ENCODE assay signal across 19 cellular contexts in the genomic region with DNA sequence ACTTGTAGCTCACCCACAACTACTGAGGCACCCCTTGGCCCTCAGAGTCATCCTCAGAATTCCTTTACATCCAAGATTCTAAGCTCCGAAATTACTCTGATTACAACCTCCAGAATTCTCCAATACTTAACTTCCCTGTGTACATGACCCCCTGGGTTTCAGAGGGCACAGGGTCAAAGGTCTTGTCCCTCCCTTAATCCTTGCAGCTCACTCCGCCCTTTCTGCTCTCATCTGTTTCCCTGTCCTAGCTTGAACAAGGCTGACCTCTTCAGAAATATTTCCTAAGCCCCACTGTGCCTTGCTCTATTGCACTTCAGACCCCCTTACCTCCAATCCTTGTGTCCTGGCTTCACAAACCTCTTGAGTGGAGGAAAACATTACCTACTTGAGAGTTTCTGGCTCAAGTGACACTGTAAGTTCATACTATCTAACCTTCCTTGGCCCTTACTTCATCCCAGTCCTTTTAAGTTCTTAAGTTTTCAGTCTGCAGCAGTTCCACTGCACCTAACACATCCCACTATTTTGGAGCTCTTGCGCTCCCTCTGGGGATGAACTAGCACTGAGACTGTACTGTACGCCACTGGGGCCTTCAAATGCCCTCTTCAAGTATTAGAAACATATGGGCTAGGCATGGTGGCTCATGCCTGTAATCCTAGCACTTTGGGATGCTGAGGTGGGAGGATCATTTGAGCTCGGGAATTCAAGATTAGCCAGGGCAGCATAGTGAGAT. TPM values are rescaled to one million over a fixed set of nuclear protein-coding genes. Genes with fewer than 3 reads are reported as not detected.
A peak's percentile ranks its signal among the peaks of the same experiment; 100 is the strongest.
DNase-seq lines count a peak whose midpoint lies in the region; ATAC-seq and TF ChIP-seq lines count a peak whose summit lies in the region.
"Had no signal": no experiment of that assay in that cellular context is flagged by ENCODE, and none has a peak within 500 bp of the region (broad histone marks: within the 10 kb centered on the region; RNA-seq: fewer than 3 reads in every experiment).

No MANE protein-coding gene starts in this region.

- peaks cover 24% of the 10 kb centered on the region for H3K4me1 Mint-ChIP-seq in activated T-cell treated with anti-CD3 and anti-CD28 coated beads, Interleukin-2, amount 50 U/mL, for 72 hours (ENCODE audit: low read depth)
- peaks cover 48% of the 10 kb centered on the region for H3K4me1 Mint-ChIP-seq in activated naive CD8-positive, alpha-beta T cell treated with anti-CD3 and anti-CD28 coated beads, Interleukin-2, amount 50 U/mL, for 24 hours

- H3K9me3 ChIP-seq in right lobe of liver (no peaks in the 10 kb centered on the region), upper lobe of left lung (no peaks in the 10 kb centered on the region)
- H3K9me3 ChIP-seq: body of pancreas, gastroesophageal sphincter had no signal

- peaks cover 0 to 4% of the 10 kb centered on the region in 2 donors for H3K36me3 Mint-ChIP-seq in activated T-cell treated with anti-CD3 and anti-CD28 coated beads, Interleukin-2, amount 50 U/mL, for 72 hours (ENCODE audit: insufficient read depth in 2 of 2)
- H3K36me3 Mint-ChIP-seq in activated naive CD8-positive, alpha-beta T cell treated with anti-CD3 and anti-CD28 coated beads, Interleukin-2, amount 50 U/mL, for 24 hours (ENCODE audit: low read depth), result peaks cover 18% of the 10 kb centered on the region

- ATAC-seq in activated T-cell treated with anti-CD3 and anti-CD28 coated beads, Interleukin-2, amount 50 U/mL, for 72 hours (replicated peaks in 1 of 2), result no peak
- no peak for ATAC-seq in activated naive CD8-positive, alpha-beta T cell treated with anti-CD3 and anti-CD28 coated beads, Interleukin-2, amount 50 U/mL, for 24 hours
- ATAC-seq in right lobe of liver (peak; percentile 77 to 84 (median 79)), upper lobe of left lung (ENCODE audit: low FRiP score in 2 of 2) (peak; percentile 16 to 60)
- ATAC-seq: body of pancreas, gastroesophageal sphincter, GM23338 had no signal

- no peak for TF ChIP-seq POLR2A in right lobe of liver (IDR thresholded peaks at IDR 0.05)
- peak in 1 of 4 donors; percentile 7 for TF ChIP-seq POLR2A in upper lobe of left lung (IDR thresholded peaks at IDR 0.05)

- no peaks in the 10 kb centered on the region for H3K9me3 Mint-ChIP-seq in activated T-cell treated with anti-CD3 and anti-CD28 coated beads, Interleukin-2, amount 50 U/mL, for 72 hours
- no peaks in the 10 kb centered on the region for H3K9me3 Mint-ChIP-seq in activated naive CD8-positive, alpha-beta T cell treated with anti-CD3 and anti-CD28 coated beads, Interleukin-2, amount 50 U/mL, for 24 hours
- H3K9me3 Mint-ChIP-seq: GM23338 had no signal

- no peaks in the 10 kb centered on the region for H3K27me3 Mint-ChIP-seq in activated T-cell treated with anti-CD3 and anti-CD28 coated beads, Interleukin-2, amount 50 U/mL, for 72 hours (ENCODE audit: low read depth)
- H3K27me3 Mint-ChIP-seq in activated naive CD8-positive, alpha-beta T cell treated with anti-CD3 and anti-CD28 coated beads, Interleukin-2, amount 50 U/mL, for 24 hours, result no peaks in the 10 kb centered on the region

- TF ChIP-seq EP300 in upper lobe of left lung (IDR thresholded peaks at IDR 0.05), result no peak

- 70% methylated on average over 4 of the region's 5 CpGs for WGBS in right lobe of liver (ENCODE audit: insufficient coverage, low coverage, low lambda C conversion rate, missing lambda C conversion rate)
- WGBS in upper lobe of left lung, 2 donors, result 65 to 71% methylated on average over 5 of the region's 5 CpGs

- H3K4me3 Mint-ChIP-seq in activated T-cell treated with anti-CD3 and anti-CD28 coated beads, Interleukin-2, amount 50 U/mL, for 72 hours, result peak overlapping the region; percentile 17 to 59
- H3K4me3 Mint-ChIP-seq in activated naive CD8-positive, alpha-beta T cell treated with anti-CD3 and anti-CD28 coated beads, Interleukin-2, amount 50 U/mL, for 24 hours, result no peak overlapping the region
- H3K4me3 Mint-ChIP-seq: GM23338 had no signal

- peak overlapping the region; percentile 7 for H3K27ac Mint-ChIP-seq in activated T-cell treated with anti-CD3 and anti-CD28 coated beads, Interleukin-2, amount 50 U/mL, for 72 hours
- peak overlapping the region; percentile 46 for H3K27ac Mint-ChIP-seq in activated naive CD8-positive, alpha-beta T cell treated with anti-CD3 and anti-CD28 coated beads, Interleukin-2, amount 50 U/mL, for 24 hours
- H3K27ac Mint-ChIP-seq: GM23338 had no signal

- peak overlapping the region in 1 of 3 donors; percentile 38 for H3K27ac ChIP-seq in right lobe of liver
- peak overlapping the region in 3 of 4 donors; percentile 44 to 67 (median 48) for H3K27ac ChIP-seq in upper lobe of left lung
- H3K27ac ChIP-seq: body of pancreas, gastroesophageal sphincter had no signal

- TF ChIP-seq CTCF in right lobe of liver (IDR thresholded peaks at IDR 0.05), result no peak
- TF ChIP-seq CTCF in upper lobe of left lung (IDR thresholded peaks at IDR 0.05), result no peak

- intact Hi-C loops in right lobe of liver (cut with DNase I), result no loop called here

- H3K27me3 ChIP-seq in right lobe of liver (no peaks in the 10 kb centered on the region), upper lobe of left lung (no peaks in the 10 kb centered on the region)
- H3K27me3 ChIP-seq: body of pancreas, gastroesophageal sphincter had no signal

- DNase-seq in activated T-cell treated with anti-CD3 and anti-CD28 coated beads, Interleukin-2, amount 50 U/mL, for 72 hours, result no peak
- DNase-seq in activated T-cell treated with anti-CD3 and anti-CD28 coated beads for 4 hours (no peak), right lobe of liver (no peak), upper lobe of left lung (no peak), pons (ENCODE audit: low spot score) (no peak), NCI-H2227 treated with DMSO at 0.1 percent for 48 hours (lab: John Stamatoyannopoulos, UW) (no peak), EL (no peak)
- no peak for DNase-seq in activated naive CD8-positive, alpha-beta T cell treated with anti-CD3 and anti-CD28 coated beads, Interleukin-2, amount 50 U/mL, for 24 hours
- DNase-seq: activated CD4-positive, CD25-positive, alpha-beta regulatory T cell treated with anti-CD3 and anti-CD28 coated beads, Interleukin-2, amount 50 U/mL, for 72 hours; activated effector memory CD4-positive, alpha-beta T cell treated with Interleukin-2 at 50 U/mL for 16 hours; body of pancreas; DMS 273 treated with DMSO at 0.1 percent for 48 hours; effector memory CD4-positive, alpha-beta T cell; NCI-H2081 treated with DMSO at 0.1 percent for 48 hours; NCI-H82; RPMI8226; stimulated activated CD4-positive, alpha-beta T cell treated with anti-CD3 and anti-CD28 coated beads, Interleukin-15, amount 100 ng/mL, for 24 hours had no signal

- H3K36me3 ChIP-seq in right lobe of liver (no peaks in the 10 kb centered on the region), upper lobe of left lung (no peaks in the 10 kb centered on the region)

- H3K4me1 ChIP-seq in right lobe of liver (peaks cover 0 to 63% (median 26%) of the 10 kb centered on the region in 4 donors), upper lobe of left lung (peaks cover 77 to 90% (median 86%) of the 10 kb centered on the region in 4 donors)

- no peak overlapping the region for H3K4me3 ChIP-seq in right lobe of liver
- H3K4me3 ChIP-seq in upper lobe of left lung, result no peak overlapping the region
- H3K4me3 ChIP-seq: body of pancreas, gastroesophageal sphincter, GM23338 had no signal

RNA-seq across cellular contexts. Expression of a gene that starts 6.2 kb away (rescaled TPM):
- 10 to 100 TPM; 59.0 to 60.7 TPM for total RNA-seq in activated T-cell treated with anti-CD3 and anti-CD28 coated beads, Interleukin-2, amount 50 U/mL, for 72 hours
- total RNA-seq in right lobe of liver (10 to 100 TPM; 10.5 to 17.8 (median 12.1) TPM), upper lobe of left lung (10 to 100 TPM; 33.5 to 78.6 (median 53.1) TPM)

Comparison
In these comparisons a context has a peak if more than half of its experiments do, and no peak if none do; other contexts are left out.
1. ATAC-seq: peak in right lobe of liver (4 of 4) and upper lobe of left lung (2 of 2); none in activated T-cell treated with anti-CD3 and anti-CD28 coated beads, Interleukin-2, amount 50 U/mL, for 72 hours (0 of 2) and activated naive CD8-positive, alpha-beta T cell treated with anti-CD3 and anti-CD28 coated beads, Interleukin-2, amount 50 U/mL, for 24 hours (single experiment).